19 cellular contexts compared by ENCODE assay signal in the genomic region with DNA sequence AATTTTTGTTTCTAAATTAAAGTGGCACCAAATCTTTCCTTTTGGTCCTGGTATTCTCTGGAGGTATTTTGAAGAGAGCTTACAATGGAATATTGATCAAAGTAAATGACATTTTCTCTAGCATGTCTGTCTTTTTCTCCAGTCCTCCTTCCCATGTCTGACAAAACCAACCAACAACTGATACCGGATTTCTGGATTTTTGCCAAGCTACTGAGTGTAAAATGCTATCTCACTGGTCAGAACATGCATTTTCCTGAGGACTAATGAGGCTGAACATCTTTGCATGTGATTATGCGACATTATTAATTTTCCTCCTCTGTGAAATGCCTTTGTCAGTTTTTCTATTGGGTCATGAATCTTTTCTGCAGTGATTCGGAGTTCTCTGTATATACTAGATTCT. TPM values are rescaled to one million over a fixed set of nuclear protein-coding genes. Genes with fewer than 3 reads are reported as not detected.
DNase-seq lines count a peak whose midpoint lies in the region; ATAC-seq and TF ChIP-seq lines count a peak whose summit lies in the region.
"Had no signal": no experiment of that assay in that cellular context is flagged by ENCODE, and none has a peak within 500 bp of the region (broad histone marks: within the 10 kb centered on the region; RNA-seq: fewer than 3 reads in every experiment).

No MANE protein-coding gene starts in this region.

- peak; percentile 52 for DNase-seq in DMS 273 (lab: John Stamatoyannopoulos, UW; ENCODE audit: unreplicated experiment)
- no peak for DNase-seq in DMS 273 treated with DMSO at 0.1 percent for 48 hours (lab: John Stamatoyannopoulos, UW)
- no peak for DNase-seq in GM23338 (ENCODE audit: low spot score)
- DNase-seq in WTC11 (ENCODE audit: low spot score), result no peak
- no peak for DNase-seq in mesothelial cell of epicardium (ENCODE audit: low spot score in 2 of 2, unreplicated experiment in 2 of 2)
- DNase-seq in NCI-H510A (lab: John Stamatoyannopoulos, UW), result no peak
- DNase-seq in GF-D8 (lab: John Stamatoyannopoulos, UW), result no peak
- DNase-seq in Ammon's horn (ENCODE audit: low spot score), result no peak
- DNase-seq: CD4-positive, alpha-beta memory T cell; NCI-H1436; NCI-H2029; NCI-H2227 treated with DMSO at 0.1 percent for 48 hours; NCI-H524 treated with DMSO at 0.1 percent for 48 hours; PC-3; SW 1271 had no signal

- no peaks in the 10 kb centered on the region for H4K20me1 ChIP-seq in GM23338 (replicated peaks; ENCODE audit: insufficient read depth)

- H3K36me3 ChIP-seq in GM23338 (ENCODE audit: insufficient read depth), result no peaks in the 10 kb centered on the region; the same call in 1 of the 2 replicates

- H3K9me2 ChIP-seq in GM23338 (ENCODE audit: insufficient read depth), result no peaks in the 10 kb centered on the region

- no peak overlapping the region for H3K4me3 ChIP-seq in GM23338
- H3K4me3 ChIP-seq: SJCRH30 had no signal

- H3K27ac Mint-ChIP-seq in GM23338 (peak overlapping the region; percentile 14; the same call in 1 of the 2 replicates), WTC11 (peak overlapping the region; percentile 59), mesothelial cell of epicardium (peak overlapping the region; percentile 19)
- H3K27ac Mint-ChIP-seq: IgD-negative memory B cell had no signal

- H3K4me1 Mint-ChIP-seq in GM23338 (no peaks in the 10 kb centered on the region; the same call in 2 of the 3 replicates), WTC11 (no peaks in the 10 kb centered on the region), mesothelial cell of epicardium (peaks cover 19% of the 10 kb centered on the region)
- H3K4me1 Mint-ChIP-seq: CD4-positive, alpha-beta memory T cell; IgD-negative memory B cell had no signal

- H3K27me3 Mint-ChIP-seq in GM23338 (ENCODE audit: insufficient read depth, low read depth, poor library complexity) (no peaks in the 10 kb centered on the region), WTC11 (ENCODE audit: low read depth) (no peaks in the 10 kb centered on the region), mesothelial cell of epicardium (ENCODE audit: low read depth) (no peaks in the 10 kb centered on the region)
- H3K27me3 Mint-ChIP-seq: CD4-positive, alpha-beta memory T cell had no signal

- no peaks in the 10 kb centered on the region for H3F3A ChIP-seq in GM23338 (replicated peaks; ENCODE audit: low read depth)

- no peak overlapping the region for H2AFZ ChIP-seq in GM23338

- H3K27ac ChIP-seq in GM23338 (ENCODE audit: low read depth), result no peak overlapping the region
- H3K27ac ChIP-seq: 22Rv1, RWPE1, SJCRH30 had no signal

- CTCF ChIA-PET in WTC11 (lab: Charles Lee), result interaction anchor here (1.0 kb wide), 1 partner anchor 69 kb away, joined by 5 read pairs; no protein-coding TSS in a partner anchor

- TF ChIP-seq CTCF in GM23338 (conservative IDR thresholded peaks at IDR 0.05; ENCODE audit: low read depth in 2 of 2), result no peak
- no peak for TF ChIP-seq CTCF in WTC11 (IDR thresholded peaks at IDR 0.05)
- TF ChIP-seq CTCF in mesothelial cell of epicardium (IDR thresholded peaks at IDR 0.05; ENCODE audit: unreplicated experiment), result no peak

- H3K27me3 ChIP-seq in GM23338 (ENCODE audit: insufficient read depth), result no peaks in the 10 kb centered on the region
- H3K27me3 ChIP-seq: SJCRH30 had no signal

- H3K9me3 Mint-ChIP-seq in GM23338 (no peaks in the 10 kb centered on the region), WTC11 (no peaks in the 10 kb centered on the region), mesothelial cell of epicardium (no peaks in the 10 kb centered on the region)
- H3K9me3 Mint-ChIP-seq: CD4-positive, alpha-beta memory T cell; IgD-negative memory B cell had no signal

- H3K4me1 ChIP-seq in GM23338 (ENCODE audit: insufficient read depth), result no peaks in the 10 kb centered on the region
- H3K4me1 ChIP-seq: SJCRH30 had no signal

- H3K36me3 Mint-ChIP-seq in GM23338 (ENCODE audit: low read depth), result 0 out of 3 replicates have a peak, but pooled peaks cover 2% of the 10 kb centered on the region
- peaks cover 7% of the 10 kb centered on the region; the same call in 1 of the 2 replicates for H3K36me3 Mint-ChIP-seq in WTC11
- peaks cover 17% of the 10 kb centered on the region for H3K36me3 Mint-ChIP-seq in mesothelial cell of epicardium
- H3K36me3 Mint-ChIP-seq: CD4-positive, alpha-beta memory T cell; IgD-negative memory B cell had no signal

- no peaks in the 10 kb centered on the region for H3K79me2 ChIP-seq in GM23338 (replicated peaks; ENCODE audit: insufficient read depth)

- POLR2A ChIA-PET in WTC11 (lab: Charles Lee), result no interaction called here

- no peak overlapping the region for H3K4me3 Mint-ChIP-seq in GM23338
- no peak overlapping the region for H3K4me3 Mint-ChIP-seq in WTC11
- no peak overlapping the region for H3K4me3 Mint-ChIP-seq in mesothelial cell of epicardium
- H3K4me3 Mint-ChIP-seq: CD4-positive, alpha-beta memory T cell; IgD-negative memory B cell had no signal

- no peak overlapping the region for H3K4me2 ChIP-seq in GM23338

- no peak for ATAC-seq in GM23338
- no peak for ATAC-seq in WTC11
- ATAC-seq: PC-3 had no signal

TF ChIP-seq in GM23338, 12 proteins besides CTCF, POLR2A, EP300 and RAD21 (continues in another document):
- TF ChIP-seq STAT1 (IDR thresholded peaks at IDR 0.05; ENCODE audit: unreplicated experiment) (no peak), POLR2AphosphoS5 (IDR thresholded peaks at IDR 0.05; ENCODE audit: low read depth) (no peak), ZNF114 (CRISPR knock-in tag; IDR thresholded peaks at IDR 0.05) (no peak), NANOG (IDR thresholded peaks at IDR 0.05; ENCODE audit: borderline replicate concordance) (no peak), CREB1 (CRISPR knock-in tag; IDR thresholded peaks at IDR 0.05; ENCODE audit: low read depth) (no peak)
- TF ChIP-seq, protein P1, sequence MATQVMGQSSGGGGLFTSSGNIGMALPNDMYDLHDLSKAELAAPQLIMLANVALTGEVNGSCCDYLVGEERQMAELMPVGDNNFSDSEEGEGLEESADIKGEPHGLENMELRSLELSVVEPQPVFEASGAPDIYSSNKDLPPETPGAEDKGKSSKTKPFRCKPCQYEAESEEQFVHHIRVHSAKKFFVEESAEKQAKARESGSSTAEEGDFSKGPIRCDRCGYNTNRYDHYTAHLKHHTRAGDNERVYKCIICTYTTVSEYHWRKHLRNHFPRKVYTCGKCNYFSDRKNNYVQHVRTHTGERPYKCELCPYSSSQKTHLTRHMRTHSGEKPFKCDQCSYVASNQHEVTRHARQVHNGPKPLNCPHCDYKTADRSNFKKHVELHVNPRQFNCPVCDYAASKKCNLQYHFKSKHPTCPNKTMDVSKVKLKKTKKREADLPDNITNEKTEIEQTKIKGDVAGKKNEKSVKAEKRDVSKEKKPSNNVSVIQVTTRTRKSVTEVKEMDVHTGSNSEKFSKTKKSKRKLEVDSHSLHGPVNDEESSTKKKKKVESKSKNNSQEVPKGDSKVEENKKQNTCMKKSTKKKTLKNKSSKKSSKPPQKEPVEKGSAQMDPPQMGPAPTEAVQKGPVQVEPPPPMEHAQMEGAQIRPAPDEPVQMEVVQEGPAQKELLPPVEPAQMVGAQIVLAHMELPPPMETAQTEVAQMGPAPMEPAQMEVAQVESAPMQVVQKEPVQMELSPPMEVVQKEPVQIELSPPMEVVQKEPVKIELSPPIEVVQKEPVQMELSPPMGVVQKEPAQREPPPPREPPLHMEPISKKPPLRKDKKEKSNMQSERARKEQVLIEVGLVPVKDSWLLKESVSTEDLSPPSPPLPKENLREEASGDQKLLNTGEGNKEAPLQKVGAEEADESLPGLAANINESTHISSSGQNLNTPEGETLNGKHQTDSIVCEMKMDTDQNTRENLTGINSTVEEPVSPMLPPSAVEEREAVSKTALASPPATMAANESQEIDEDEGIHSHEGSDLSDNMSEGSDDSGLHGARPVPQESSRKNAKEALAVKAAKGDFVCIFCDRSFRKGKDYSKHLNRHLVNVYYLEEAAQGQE (IDR thresholded peaks at IDR 0.05; ENCODE audit: unreplicated experiment), result no peak

TF ChIP-seq in WTC11, 78 proteins besides CTCF, POLR2A, EP300 and RAD21 (continues in another document):
- TF ChIP-seq, protein P2, sequence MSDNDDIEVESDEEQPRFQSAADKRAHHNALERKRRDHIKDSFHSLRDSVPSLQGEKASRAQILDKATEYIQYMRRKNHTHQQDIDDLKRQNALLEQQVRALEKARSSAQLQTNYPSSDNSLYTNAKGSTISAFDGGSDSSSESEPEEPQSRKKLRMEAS (CRISPR knock-in tag; IDR thresholded peaks at IDR 0.05), result no peak
- TF ChIP-seq CBFB (CRISPR knock-in tag; IDR thresholded peaks at IDR 0.05; ENCODE audit: low read depth) (no peak), JAZF1 (CRISPR knock-in tag; IDR thresholded peaks at IDR 0.05) (no peak)
- TF ChIP-seq, protein P3, sequence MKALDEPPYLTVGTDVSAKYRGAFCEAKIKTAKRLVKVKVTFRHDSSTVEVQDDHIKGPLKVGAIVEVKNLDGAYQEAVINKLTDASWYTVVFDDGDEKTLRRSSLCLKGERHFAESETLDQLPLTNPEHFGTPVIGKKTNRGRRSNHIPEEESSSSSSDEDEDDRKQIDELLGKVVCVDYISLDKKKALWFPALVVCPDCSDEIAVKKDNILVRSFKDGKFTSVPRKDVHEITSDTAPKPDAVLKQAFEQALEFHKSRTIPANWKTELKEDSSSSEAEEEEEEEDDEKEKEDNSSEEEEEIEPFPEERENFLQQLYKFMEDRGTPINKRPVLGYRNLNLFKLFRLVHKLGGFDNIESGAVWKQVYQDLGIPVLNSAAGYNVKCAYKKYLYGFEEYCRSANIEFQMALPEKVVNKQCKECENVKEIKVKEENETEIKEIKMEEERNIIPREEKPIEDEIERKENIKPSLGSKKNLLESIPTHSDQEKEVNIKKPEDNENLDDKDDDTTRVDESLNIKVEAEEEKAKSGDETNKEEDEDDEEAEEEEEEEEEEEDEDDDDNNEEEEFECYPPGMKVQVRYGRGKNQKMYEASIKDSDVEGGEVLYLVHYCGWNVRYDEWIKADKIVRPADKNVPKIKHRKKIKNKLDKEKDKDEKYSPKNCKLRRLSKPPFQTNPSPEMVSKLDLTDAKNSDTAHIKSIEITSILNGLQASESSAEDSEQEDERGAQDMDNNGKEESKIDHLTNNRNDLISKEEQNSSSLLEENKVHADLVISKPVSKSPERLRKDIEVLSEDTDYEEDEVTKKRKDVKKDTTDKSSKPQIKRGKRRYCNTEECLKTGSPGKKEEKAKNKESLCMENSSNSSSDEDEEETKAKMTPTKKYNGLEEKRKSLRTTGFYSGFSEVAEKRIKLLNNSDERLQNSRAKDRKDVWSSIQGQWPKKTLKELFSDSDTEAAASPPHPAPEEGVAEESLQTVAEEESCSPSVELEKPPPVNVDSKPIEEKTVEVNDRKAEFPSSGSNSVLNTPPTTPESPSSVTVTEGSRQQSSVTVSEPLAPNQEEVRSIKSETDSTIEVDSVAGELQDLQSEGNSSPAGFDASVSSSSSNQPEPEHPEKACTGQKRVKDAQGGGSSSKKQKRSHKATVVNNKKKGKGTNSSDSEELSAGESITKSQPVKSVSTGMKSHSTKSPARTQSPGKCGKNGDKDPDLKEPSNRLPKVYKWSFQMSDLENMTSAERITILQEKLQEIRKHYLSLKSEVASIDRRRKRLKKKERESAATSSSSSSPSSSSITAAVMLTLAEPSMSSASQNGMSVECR (CRISPR knock-in tag; IDR thresholded peaks at IDR 0.05; ENCODE audit: borderline replicate concordance), result no peak

RNA-seq across cellular contexts. Expression of a gene that starts 51.4 kb away (rescaled TPM):
- total RNA-seq in GM23338 (2014; rRNA removed; shearing (Covaris generic)), result 31.2 and 35.5 TPM in 2 replicates
- polyA plus RNA-seq in GM23338 (2016; fragmentation: Nextera tagmentation; extraction: Ambion mirVana), result 3.3 and 4.1 TPM in 2 replicates
- 33.0 to 34.1 TPM (median 33.3 TPM) in 3 replicates for total RNA-seq in WTC11 (2021)
- total RNA-seq in mesothelial cell of epicardium, result 159 to 180 TPM (median 165 TPM) in 3 replicates
- polyA plus RNA-seq: IgD-negative memory B cell had no signal
